Comparison of ENCODE assay signal across 8 cellular contexts in genomic region chr1:26378088-26378878, GRCh38. TPM values are rescaled to one million over a fixed set of nuclear protein-coding genes. Genes with fewer than 3 reads are reported as not detected.
DNase-seq lines count a peak whose midpoint lies in the region; ATAC-seq, FAIRE-seq and TF ChIP-seq lines count a peak whose summit lies in the region.

No MANE protein-coding gene starts in this region.

- H3K27me3 ChIP-seq in heart left ventricle = peaks cover 0 to 11% (median 0%) of the 10 kb centered on the region in 9 donors
- H3K27me3 ChIP-seq in left ventricle myocardium inferior (ENCODE audit: low read depth) = peaks cover 62% of the 10 kb centered on the region
- no peaks in the 10 kb centered on the region for H3K27me3 ChIP-seq in H1 (replicated peaks in 1 of 4; ENCODE audit: control insufficient read depth in 3 of 4, extremely low read depth in 1 of 4, insufficient read depth in 3 of 4, low read length in 3 of 4)
- no peaks in the 10 kb centered on the region for H3K27me3 ChIP-seq in skeletal muscle tissue (ENCODE audit: control insufficient read depth in 3 of 3, insufficient read depth in 3 of 3, low read length in 3 of 3)
- H3K27me3 ChIP-seq in stomach = peaks cover 0 to 25% (median 0%) of the 10 kb centered on the region in 3 donors

- peaks cover 0 to 41% (median 0%) of the 10 kb centered on the region in 12 donors for H3K4me1 ChIP-seq in heart left ventricle
- H3K4me1 ChIP-seq in left ventricle myocardium inferior = no peaks in the 10 kb centered on the region
- H3K4me1 ChIP-seq in H1 (replicated peaks in 1 of 4; ENCODE audit: control insufficient read depth in 3 of 4, insufficient read depth in 4 of 4, low read length in 3 of 4) = peaks cover 0 to 2% (median 0%) of the 10 kb centered on the region in 4 experiments; a peak in 2 of 7 replicates
- H3K4me1 ChIP-seq in skeletal muscle tissue (ENCODE audit: control insufficient read depth in 3 of 3, insufficient read depth in 3 of 3, low read length in 3 of 3) = peaks cover 0 to 7% (median 0%) of the 10 kb centered on the region in 3 donors
- peaks cover 0 to 8% (median 4%) of the 10 kb centered on the region in 4 donors for H3K4me1 ChIP-seq in stomach

- H3K4ac ChIP-seq in H1 (replicated peaks; ENCODE audit: insufficient read length, low read depth, low read length) = no peak overlapping the region

- peaks cover 5% of the 10 kb centered on the region for H3K9me3 Mint-ChIP-seq in activated CD4-positive, alpha-beta T cell treated with anti-CD3 and anti-CD28 coated beads, Interleukin-2, amount 10 ng/mL, durations not matched to agents 24 days and 14 days

- H3K36me3 ChIP-seq in heart left ventricle (no peaks in the 10 kb centered on the region), left ventricle myocardium inferior (no peaks in the 10 kb centered on the region), KOPT-K1 (ENCODE audit: insufficient read depth, low read length) (no peaks in the 10 kb centered on the region), H1 (ENCODE audit: control insufficient read depth in 2 of 4, insufficient read depth in 4 of 4, low read length in 3 of 4) (no peaks in the 10 kb centered on the region), skeletal muscle tissue (ENCODE audit: control insufficient read depth in 3 of 3, insufficient read depth in 3 of 3, low read length in 3 of 3) (no peaks in the 10 kb centered on the region), stomach (no peaks in the 10 kb centered on the region)

- H3K9ac ChIP-seq in H1 (replicated peaks in 1 of 4; ENCODE audit: extremely low read depth in 1 of 4, low read depth in 3 of 4, low read length in 3 of 4) (no peak overlapping the region), skeletal muscle tissue (ENCODE audit: low read depth in 1 of 3, low read length in 3 of 3) (no peak overlapping the region)

- no peak overlapping the region for H2BK20ac ChIP-seq in H1 (ENCODE audit: low read length)

- no peaks in the 10 kb centered on the region for H3K79me1 ChIP-seq in H1 (ENCODE audit: low read depth, low read length)

- H3K79me2 ChIP-seq in H1 (ENCODE audit: control insufficient read depth in 1 of 2, insufficient read depth in 2 of 2, low read length in 2 of 2) = no peaks in the 10 kb centered on the region

- peak in 3 of 4 donors; percentile 36 to 73 (median 72) for ATAC-seq in heart left ventricle

- H3K18ac ChIP-seq in H1 (ENCODE audit: extremely low read depth, low read length) = no peak overlapping the region

- no peak overlapping the region for H4K5ac ChIP-seq in H1 (ENCODE audit: insufficient read length, low read depth, low read length)

- 34 to 43% (median 37%) methylated on average over 4 to 5 of the region's 5 CpGs for WGBS in heart left ventricle, 4 donors
- WGBS in H1 (ENCODE audit: extremely low coverage in 1 of 2, insufficient coverage in 1 of 2, insufficient read length in 1 of 2, insufficient replicate concordance in 2 of 2, low coverage in 1 of 2, low lambda C conversion rate in 2 of 2, missing lambda C conversion rate in 1 of 2), 2 experiments = 73% methylated on average over 5 of the region's 5 CpGs; no CpG with 5 or more reads in 1 of the 2 experiments
- 29 to 37% (median 35%) methylated on average over 5 of the region's 5 CpGs for WGBS in stomach, 5 donors

- no peak overlapping the region for H2BK120ac ChIP-seq in H1 (replicated peaks; ENCODE audit: low read depth, low read length)

- no peak overlapping the region for H3K23ac ChIP-seq in H1 (ENCODE audit: insufficient read length)

- TF ChIP-seq EP300 in H1 (IDR thresholded peaks at IDR 0.05; ENCODE audit: borderline replicate concordance in 1 of 2, low read depth in 2 of 2, low read length in 2 of 2) (no peak), stomach (IDR thresholded peaks at IDR 0.05) (no peak)

- POLR2A ChIA-PET in H1 (lab: Charles Lee; ENCODE audit: partially characterized antibody) = interaction anchor here (0.6 to 2.3 kb wide), 10 partner anchors 9 to 60 kb away, joined by 3 to 9 read pairs (median 3); partner anchors contain the start of genes CD52 and LIN28A

- peaks cover 57% of the 10 kb centered on the region for H3K4me1 Mint-ChIP-seq in activated CD4-positive, alpha-beta T cell treated with anti-CD3 and anti-CD28 coated beads, Interleukin-2, amount 10 ng/mL, durations not matched to agents 24 days and 14 days

- H3K23me2 ChIP-seq in H1 (ENCODE audit: low read depth, low read length) = no peaks in the 10 kb centered on the region

- no peak overlapping the region for H4K91ac ChIP-seq in H1 (replicated peaks; ENCODE audit: insufficient read length, low read length)

- H2AK5ac ChIP-seq in H1 (ENCODE audit: low read depth, low read length) = no peak overlapping the region; the same call in 1 of the 2 replicates

- H3K27me3 Mint-ChIP-seq in activated CD4-positive, alpha-beta T cell treated with anti-CD3 and anti-CD28 coated beads, Interleukin-2, amount 10 ng/mL, durations not matched to agents 24 days and 14 days = no peaks in the 10 kb centered on the region

- intact Hi-C loops in heart left ventricle (cut with DNase I) = no loop called here
- intact Hi-C loops in left ventricle myocardium inferior (cut with micrococcal nuclease) = no loop called here
- intact Hi-C loops in activated CD4-positive, alpha-beta T cell treated with anti-CD3 and anti-CD28 coated beads, Interleukin-2, amount 10 ng/mL, durations not matched to agents 24 days and 14 days (cut with micrococcal nuclease) = loop anchor here (1.0 to 5.0 kb wide), 3 partner anchors 10 to 1346 kb away; no protein-coding TSS in a partner anchor
- intact Hi-C loops in stomach (cut with DNase I; ENCODE audit: low total_unique reads) = no loop called here

- H4K8ac ChIP-seq in H1 (ENCODE audit: extremely low read depth, insufficient read depth, low read length) = no peak overlapping the region

- H3K27ac Mint-ChIP-seq in activated CD4-positive, alpha-beta T cell treated with anti-CD3 and anti-CD28 coated beads, Interleukin-2, amount 10 ng/mL, durations not matched to agents 24 days and 14 days = peak overlapping the region; percentile 88

- peak overlapping the region; percentile 75 for H3K4me3 Mint-ChIP-seq in activated CD4-positive, alpha-beta T cell treated with anti-CD3 and anti-CD28 coated beads, Interleukin-2, amount 10 ng/mL, durations not matched to agents 24 days and 14 days

- no peaks in the 10 kb centered on the region for H4K20me1 ChIP-seq in H1 (replicated peaks in 1 of 2; ENCODE audit: control insufficient read depth in 1 of 2, insufficient read depth in 2 of 2, low read length in 2 of 2)

- peak in 1 of 5 donors; percentile 24 for DNase-seq in heart left ventricle
- no peak for DNase-seq in left ventricle myocardium inferior
- peak; percentile 94 for DNase-seq in activated CD4-positive, alpha-beta T cell treated with anti-CD3 and anti-CD28 coated beads, Interleukin-2, amount 10 ng/mL, durations not matched to agents 24 days and 14 days
- no peak for DNase-seq in H1 (ENCODE audit: low read depth in 1 of 2, low spot score in 2 of 2)
- DNase-seq in NCI-H748 treated with DMSO at 0.1 percent for 48 hours (lab: John Stamatoyannopoulos, UW) = no peak
- no peak for DNase-seq in stomach

- no peak overlapping the region for H3K56ac ChIP-seq in H1 (replicated peaks; ENCODE audit: insufficient read length, low read depth, low read length)

- peak overlapping the region; percentile 21; the same call in 1 of the 2 replicates for H2BK15ac ChIP-seq in H1 (ENCODE audit: low read length)

- no peak for FAIRE-seq in H1 (lab: Jason Lieb, UNC)

- H3K14ac ChIP-seq in H1 (ENCODE audit: insufficient read length) = no peak overlapping the region

- no peak overlapping the region for H2AFZ ChIP-seq in H1 (ENCODE audit: low read length)

- CTCF ChIA-PET in H1 (lab: Charles Lee; ENCODE audit: partially characterized antibody) = interaction anchor here (0.7 to 7.9 kb wide), 16 partner anchors 12 to 102 kb away, joined by 3 to 79 read pairs (median 6); partner anchors contain the start of genes CRYBG2 and SH3BGRL3

- H3K9me3 ChIP-seq in heart left ventricle (no peaks in the 10 kb centered on the region), left ventricle myocardium inferior (replicated peaks) (no peaks in the 10 kb centered on the region), KOPT-K1 (ENCODE audit: insufficient read depth, low read length, poor library complexity, severe bottlenecking) (no peaks in the 10 kb centered on the region), H1 (ENCODE audit: insufficient read depth in 2 of 2, low read depth in 1 of 2, low read length in 1 of 2) (no peaks in the 10 kb centered on the region), skeletal muscle tissue (ENCODE audit: control insufficient read depth in 3 of 3, low read length in 3 of 3) (no peaks in the 10 kb centered on the region), stomach (no peaks in the 10 kb centered on the region)

- no peak for TF ChIP-seq POLR2A in heart left ventricle (IDR thresholded peaks at IDR 0.05)
- no peak for TF ChIP-seq POLR2A in H1 (IDR thresholded peaks at IDR 0.05; ENCODE audit: control extremely low read depth in 1 of 2, low read depth in 2 of 2, low read length in 2 of 2)
- no peak for TF ChIP-seq POLR2A in stomach (IDR thresholded peaks at IDR 0.05)

- no peak overlapping the region for H3K4me2 ChIP-seq in H1 (ENCODE audit: insufficient read depth in 1 of 2, low read depth in 2 of 2, low read length in 2 of 2)

- H3K4me3 ChIP-seq in heart left ventricle = no peak overlapping the region
- no peak overlapping the region for H3K4me3 ChIP-seq in left ventricle myocardium inferior
- H3K4me3 ChIP-seq in H1 (ENCODE audit: extremely low read depth in 1 of 4, insufficient read depth in 2 of 4, low read depth in 3 of 4, low read length in 4 of 4) = no peak overlapping the region
- no peak overlapping the region for H3K4me3 ChIP-seq in skeletal muscle tissue (ENCODE audit: low read length in 3 of 3)
- no peak overlapping the region for H3K4me3 ChIP-seq in stomach

- no peak overlapping the region for H2BK5ac ChIP-seq in H1 (ENCODE audit: low read depth, low read length)

- TF ChIP-seq RAD21 in H1 (IDR thresholded peaks at IDR 0.05 in 1 of 2, conservative IDR thresholded peaks at IDR 0.05 in 1 of 2; ENCODE audit: low read depth in 2 of 2, low read length in 2 of 2) = no peak

- peak overlapping the region in 1 of 12 donors; percentile 76 for H3K27ac ChIP-seq in heart left ventricle
- H3K27ac ChIP-seq in left ventricle myocardium inferior (replicated peaks) = no peak overlapping the region
- H3K27ac ChIP-seq in KOPT-K1 (ENCODE audit: low read depth, low read length, poor library complexity, severe bottlenecking) = peak overlapping the region; percentile 84
- H3K27ac ChIP-seq in H1 (ENCODE audit: low read depth, low read length) = no peak overlapping the region
- peak overlapping the region; percentile 7 for H3K27ac ChIP-seq in skeletal muscle tissue (ENCODE audit: low read depth, low read length)
- peak overlapping the region in 1 of 5 donors; percentile 40 for H3K27ac ChIP-seq in stomach

- TF ChIP-seq CTCF in heart left ventricle (IDR thresholded peaks at IDR 0.05) (no peak), left ventricle myocardium inferior (IDR thresholded peaks at IDR 0.05; ENCODE audit: borderline replicate concordance) (no peak), H1 (IDR thresholded peaks at IDR 0.05; ENCODE audit: control extremely low read depth in 1 of 3, insufficient read depth in 1 of 3, low read depth in 1 of 3, low read length in 3 of 3) (no peak), stomach (IDR thresholded peaks at IDR 0.05) (no peak)

- H3K36me3 Mint-ChIP-seq in activated CD4-positive, alpha-beta T cell treated with anti-CD3 and anti-CD28 coated beads, Interleukin-2, amount 10 ng/mL, durations not matched to agents 24 days and 14 days (ENCODE audit: low read depth) = peaks cover 4% of the 10 kb centered on the region

- H2BK12ac ChIP-seq in H1 (ENCODE audit: low read depth, low read length) = no peak overlapping the region

RNA-seq across cellular contexts. Expression of gene ZNF683, which starts 5.7 kb away (rescaled TPM):
- total RNA-seq in heart left ventricle = 1 to 10 TPM in 1 of 9 donors, under 1 TPM in 2, not detected in 6; 0.28 to 1.2 (median 0.48) TPM
- polyA plus RNA-seq in heart left ventricle = under 1 TPM in 1 of 2 donors, not detected in 1; 0.04 TPM
- total RNA-seq in left ventricle myocardium inferior = not detected
- not detected in 2 replicates for total RNA-seq in activated CD4-positive, alpha-beta T cell treated with anti-CD3 and anti-CD28 coated beads, Interleukin-2, amount 10 ng/mL, durations not matched to agents 24 days and 14 days
- total RNA-seq in H1 (2021; fragmentation: NEBNext Ultra II Directional; extraction: Animal tissue kit (Norgen Biotek cat#: 25700)) = not detected in 2 replicates
- polyA plus RNA-seq in H1 (2011; rRNA removed) = not detected in 2 replicates
- not detected for polyA plus RNA-seq in H1 (2011; cell fraction: cytosol; rRNA removed)
- polyA plus RNA-seq in H1 (2011; cell fraction: nucleus; rRNA removed) = not detected
- not detected in 4 replicates for polyA plus RNA-seq in H1 (2012, experiment 1 of 2)
- polyA plus RNA-seq in H1 (2012, experiment 2 of 2) = not detected
- polyA plus RNA-seq in H1 (2013, experiment 1 of 2) = not detected
- polyA plus RNA-seq in H1 (2013, experiment 2 of 2) = not detected
- not detected in 2 replicates for polyA minus RNA-seq in H1 (2011; rRNA and poly(A)+ RNA removed)
- polyA minus RNA-seq in H1 (2011; cell fraction: cytosol; rRNA and poly(A)+ RNA removed) = not detected
- polyA minus RNA-seq in H1 (2011; cell fraction: nucleus; rRNA and poly(A)+ RNA removed) = not detected
- not detected for total RNA-seq in skeletal muscle tissue
- total RNA-seq in stomach = 1 to 10 TPM in 1 of 5 donors, not detected in 4; 3.6 TPM
- polyA plus RNA-seq in stomach = 1 to 10 TPM in 1 of 3 donors, under 1 TPM in 2; 0.25 to 1.5 (median 0.28) TPM

RNA-seq across cellular contexts. Expression of gene CRYBG2, which starts 24.4 kb away (rescaled TPM):
- total RNA-seq in heart left ventricle = under 1 TPM in 2 of 9 donors, not detected in 7; 0.25 to 0.45 TPM
- not detected for polyA plus RNA-seq in heart left ventricle
- not detected for total RNA-seq in left ventricle myocardium inferior
- total RNA-seq in activated CD4-positive, alpha-beta T cell treated with anti-CD3 and anti-CD28 coated beads, Interleukin-2, amount 10 ng/mL, durations not matched to agents 24 days and 14 days = 1.1 and 1.4 TPM in 2 replicates
- total RNA-seq in H1 (2021; fragmentation: NEBNext Ultra II Directional; extraction: Animal tissue kit (Norgen Biotek cat#: 25700)) = 17.0 and 22.2 TPM in 2 replicates
- polyA plus RNA-seq in H1 (2011; rRNA removed) = 14.2 and 22.1 TPM in 2 replicates
- polyA plus RNA-seq in H1 (2011; cell fraction: cytosol; rRNA removed) = 16.1 TPM
- 35.5 TPM for polyA plus RNA-seq in H1 (2011; cell fraction: nucleus; rRNA removed)
- 11.8 to 18.8 TPM (median 17.2 TPM) in 4 replicates for polyA plus RNA-seq in H1 (2012, experiment 1 of 2)
- 11.2 TPM for polyA plus RNA-seq in H1 (2012, experiment 2 of 2)
- polyA plus RNA-seq in H1 (2013, experiment 1 of 2) = 7.4 TPM
- polyA plus RNA-seq in H1 (2013, experiment 2 of 2) = 7.6 TPM
- polyA minus RNA-seq in H1 (2011; rRNA and poly(A)+ RNA removed) = 6.0 and 7.1 TPM in 2 replicates
- 11.9 TPM for polyA minus RNA-seq in H1 (2011; cell fraction: cytosol; rRNA and poly(A)+ RNA removed)
- 11.7 TPM for polyA minus RNA-seq in H1 (2011; cell fraction: nucleus; rRNA and poly(A)+ RNA removed)
- total RNA-seq in skeletal muscle tissue = not detected
- 10 to 100 TPM in 1 of 5 donors, 1 to 10 TPM in 3, under 1 TPM in 1; 0.92 to 12.7 (median 2.3) TPM for total RNA-seq in stomach
- polyA plus RNA-seq in stomach = 10 to 100 TPM in 1 of 3 donors, 1 to 10 TPM in 1, under 1 TPM in 1; 0.15 to 66.8 (median 4.0) TPM

RNA-seq across cellular contexts. Expression of gene LIN28A, which starts 32.3 kb away (rescaled TPM):
- total RNA-seq in heart left ventricle (under 1 TPM in 1 of 9 donors, not detected in 8; 0.15 TPM), left ventricle myocardium inferior (not detected), skeletal muscle tissue (not detected), stomach (not detected)
- polyA plus RNA-seq in heart left ventricle (not detected), H1 (2011; rRNA removed) (313 and 403 TPM in 2 replicates), stomach (not detected)
- not detected in 2 replicates for total RNA-seq in activated CD4-positive, alpha-beta T cell treated with anti-CD3 and anti-CD28 coated beads, Interleukin-2, amount 10 ng/mL, durations not matched to agents 24 days and 14 days
- total RNA-seq in H1 (2021; fragmentation: NEBNext Ultra II Directional; extraction: Animal tissue kit (Norgen Biotek cat#: 25700)) = 1,467 and 1,486 TPM in 2 replicates
- polyA plus RNA-seq in H1 (2011; cell fraction: cytosol; rRNA removed) = 514 TPM
- polyA plus RNA-seq in H1 (2011; cell fraction: nucleus; rRNA removed) = 204 TPM
- polyA plus RNA-seq in H1 (2012, experiment 1 of 2) = 820 to 1,133 TPM (median 823 TPM) in 4 replicates
- 884 TPM for polyA plus RNA-seq in H1 (2012, experiment 2 of 2)
- 655 TPM for polyA plus RNA-seq in H1 (2013, experiment 1 of 2)
- polyA plus RNA-seq in H1 (2013, experiment 2 of 2) = 668 TPM
- polyA minus RNA-seq in H1 (2011; rRNA and poly(A)+ RNA removed) = 998 and 1,147 TPM in 2 replicates
- 878 TPM for polyA minus RNA-seq in H1 (2011; cell fraction: cytosol; rRNA and poly(A)+ RNA removed)
- 369 TPM for polyA minus RNA-seq in H1 (2011; cell fraction: nucleus; rRNA and poly(A)+ RNA removed)

RNA-seq across cellular contexts. Expression of gene DHDDS, which starts 53.8 kb away (rescaled TPM):
- total RNA-seq in heart left ventricle = 10 to 100 TPM; 14.1 to 45.0 (median 29.9) TPM
- 10 to 100 TPM; 22.0 to 44.6 TPM for polyA plus RNA-seq in heart left ventricle
- 27.9 TPM for total RNA-seq in left ventricle myocardium inferior
- 57.0 and 60.2 TPM in 2 replicates for total RNA-seq in activated CD4-positive, alpha-beta T cell treated with anti-CD3 and anti-CD28 coated beads, Interleukin-2, amount 10 ng/mL, durations not matched to agents 24 days and 14 days
- 44.6 and 48.0 TPM in 2 replicates for total RNA-seq in H1 (2021; fragmentation: NEBNext Ultra II Directional; extraction: Animal tissue kit (Norgen Biotek cat#: 25700))
- polyA plus RNA-seq in H1 (2011; rRNA removed) = 28.3 and 30.1 TPM in 2 replicates
- 43.4 TPM for polyA plus RNA-seq in H1 (2011; cell fraction: cytosol; rRNA removed)
- polyA plus RNA-seq in H1 (2011; cell fraction: nucleus; rRNA removed) = 34.7 TPM
- polyA plus RNA-seq in H1 (2012, experiment 1 of 2) = 42.6 to 51.6 TPM (median 44.8 TPM) in 4 replicates
- polyA plus RNA-seq in H1 (2012, experiment 2 of 2) = 37.7 TPM
- polyA plus RNA-seq in H1 (2013, experiment 1 of 2) = 24.3 TPM
- 21.4 TPM for polyA plus RNA-seq in H1 (2013, experiment 2 of 2)
- polyA minus RNA-seq in H1 (2011; rRNA and poly(A)+ RNA removed) = 56.8 TPM in 2 replicates
- 23.6 TPM for polyA minus RNA-seq in H1 (2011; cell fraction: cytosol; rRNA and poly(A)+ RNA removed)
- polyA minus RNA-seq in H1 (2011; cell fraction: nucleus; rRNA and poly(A)+ RNA removed) = 56.6 TPM
- 23.5 TPM for total RNA-seq in skeletal muscle tissue
- 10 to 100 TPM; 32.1 to 63.6 (median 48.1) TPM for total RNA-seq in stomach
- 10 to 100 TPM; 15.3 to 41.4 (median 20.8) TPM for polyA plus RNA-seq in stomach

Comparison
In these comparisons a context has a peak if more than half of its experiments do, and no peak if none do; other contexts are left out.
1. H3K27ac ChIP-seq: peak in KOPT-K1 (single experiment) and skeletal muscle tissue (single experiment); none in left ventricle myocardium inferior (single experiment) and H1 (single experiment).
2. RNA of gene LIN28A, which starts 32.3 kb away (total RNA-seq): 1,467 to 1,486 TPM in H1; 0.15 TPM in heart left ventricle, not detected in left ventricle myocardium inferior (single experiment), not detected in activated CD4-positive, alpha-beta T cell treated with anti-CD3 and anti-CD28 coated beads, Interleukin-2, amount 10 ng/mL, durations not matched to agents 24 days and 14 days, not detected in skeletal muscle tissue (single experiment) and not detected in stomach; every median in the first group is over 1,000 times any median in the second.